ENCODE assay signal across 8 cellular contexts in the genomic region with DNA sequence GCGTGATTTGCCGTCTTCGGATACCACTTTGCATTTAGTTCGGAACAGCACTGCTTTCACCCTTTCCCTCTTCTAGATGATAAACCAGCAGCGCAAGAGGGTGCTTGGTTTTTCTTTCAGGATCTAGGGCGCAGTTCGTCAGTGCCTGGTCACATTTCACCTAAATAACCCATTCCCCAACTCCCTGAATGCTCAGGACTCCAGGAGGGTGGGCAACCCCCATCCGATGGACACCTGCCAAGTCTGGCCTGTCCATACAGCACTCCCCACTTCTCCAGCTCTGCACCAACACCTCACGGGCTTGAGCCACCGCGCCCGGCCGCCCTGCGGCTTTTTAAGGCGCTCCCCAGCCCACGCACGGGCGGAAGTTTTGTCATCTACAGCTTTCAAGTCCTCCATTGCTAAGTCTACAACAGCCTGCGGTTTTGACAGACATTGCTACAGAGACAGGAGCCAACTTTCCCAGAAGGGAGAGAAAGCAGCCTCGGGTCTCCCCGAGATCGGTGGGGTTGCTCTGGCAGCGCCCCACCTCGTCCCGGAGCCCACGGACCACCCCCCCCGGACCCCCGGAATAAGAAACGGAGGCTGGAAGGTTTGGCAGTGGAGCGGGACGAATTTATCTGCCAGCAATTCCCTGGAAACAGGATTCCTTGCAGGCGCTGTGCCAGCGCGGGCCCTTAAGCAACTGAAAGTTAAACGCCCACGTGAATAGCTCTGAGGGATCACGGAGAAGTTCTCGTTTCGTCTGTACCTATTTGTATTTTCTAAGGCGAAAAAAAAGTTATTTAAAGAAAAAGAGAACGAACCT. TPM values are rescaled to one million over a fixed set of nuclear protein-coding genes. Genes with fewer than 3 reads are reported as not detected.
DNase-seq lines count a peak whose midpoint lies in the region; ATAC-seq and TF ChIP-seq lines count a peak whose summit lies in the region.

No MANE protein-coding gene starts in this region.

- no peak for ATAC-seq in HG03108 (IDR thresholded peaks at IDR 0.05; ENCODE audit: unreplicated experiment)

- peak overlapping the region; percentile 35 for H2AFZ ChIP-seq in neuronal stem cell (ENCODE audit: low read length)

- intact Hi-C loops in esophagus muscularis mucosa (cut with DNase I) = no loop called here

- H3K4ac ChIP-seq in neuronal stem cell (ENCODE audit: low read length) = no peak overlapping the region

- H4K91ac ChIP-seq in neuronal stem cell (ENCODE audit: low read depth, low read length, poor library complexity) = no peak overlapping the region

- peaks cover 0 to 78% (median 45%) of the 10 kb centered on the region in 4 donors for H3K27me3 ChIP-seq in esophagus muscularis mucosa
- H3K27me3 ChIP-seq in neuronal stem cell (ENCODE audit: control insufficient read depth in 3 of 3, insufficient read depth in 3 of 3, low read depth in 1 of 3, low read length in 3 of 3) = peaks cover 35 to 76% (median 69%) of the 10 kb centered on the region in 3 experiments

- no peak overlapping the region for H4K8ac ChIP-seq in neuronal stem cell (ENCODE audit: low read depth, low read length)

- no peak for TF ChIP-seq POLR2A in esophagus muscularis mucosa (IDR thresholded peaks at IDR 0.05; ENCODE audit: low read depth)

- no peak overlapping the region for H3K4me2 ChIP-seq in neuronal stem cell (ENCODE audit: insufficient read depth, low read length, poor library complexity, severe bottlenecking)

- peak overlapping the region; percentile 42 for H3K4me3 ChIP-seq in GM12875 (ENCODE audit: low read depth, low read length)
- peak overlapping the region; percentile 50 to 64 (median 54) for H3K4me3 ChIP-seq in esophagus muscularis mucosa
- H3K4me3 ChIP-seq in neuronal stem cell (ENCODE audit: low read length in 2 of 2) = no peak overlapping the region

- H2AK5ac ChIP-seq in neuronal stem cell (ENCODE audit: low read depth, low read length) = no peak overlapping the region

- no peak overlapping the region for H2BK120ac ChIP-seq in neuronal stem cell (ENCODE audit: low read depth, low read length)

- H2BK12ac ChIP-seq in neuronal stem cell (ENCODE audit: low read length) = no peak overlapping the region

- no peak overlapping the region for H2BK5ac ChIP-seq in neuronal stem cell (ENCODE audit: low read length)

- DNase-seq in M059J (ENCODE audit: low read depth) = peak; percentile 74
- peak; percentile 59 for DNase-seq in activated CD8-positive, alpha-beta memory T cell treated with anti-CD3 and anti-CD28 coated beads, Interleukin-2, amount 50 U/mL, for 24 hours (ENCODE audit: extremely low read depth)
- no peak for DNase-seq in esophagus muscularis mucosa (ENCODE audit: extremely low spot score)
- DNase-seq in neuronal stem cell (ENCODE audit: low spot score) = no peak
- peak; percentile 36 for DNase-seq in stromal cell of bone marrow (ENCODE audit: low read depth)
- no peak for DNase-seq in SHP77 treated with DMSO at 0.1 percent for 48 hours (lab: John Stamatoyannopoulos, UW)

- H3K27ac ChIP-seq in esophagus muscularis mucosa (replicated peaks in 1 of 4) = peak overlapping the region in 1 of 4 donors; percentile 11
- H3K27ac ChIP-seq in neuronal stem cell (replicated peaks; ENCODE audit: low read length) = no peak overlapping the region

- no peak overlapping the region for H2BK15ac ChIP-seq in neuronal stem cell (ENCODE audit: low read length)

- H3K9ac ChIP-seq in neuronal stem cell (ENCODE audit: low read depth, low read length, poor library complexity) = no peak overlapping the region

- no peak overlapping the region for H3K14ac ChIP-seq in neuronal stem cell (ENCODE audit: low read length)

- H3K9me3 ChIP-seq in esophagus muscularis mucosa (no peaks in the 10 kb centered on the region), neuronal stem cell (replicated peaks in 1 of 2; ENCODE audit: control insufficient read depth in 2 of 2, insufficient read depth in 1 of 2, low read depth in 1 of 2, low read length in 2 of 2) (peaks cover 9 to 13% of the 10 kb centered on the region in 2 donors)

- TF ChIP-seq CTCF in GM12875 (IDR thresholded peaks at IDR 0.05; ENCODE audit: borderline replicate concordance, insufficient read depth, low read depth, low read length) (no peak), esophagus muscularis mucosa (IDR thresholded peaks at IDR 0.05) (no peak)

- no peak overlapping the region for H3K23ac ChIP-seq in neuronal stem cell (ENCODE audit: low read depth, low read length, poor library complexity)

- WGBS in esophagus muscularis mucosa = 16% methylated on average over 30 of the region's 41 CpGs
- no CpG with 5 or more reads among the region's 41 CpGs for WGBS in neuronal stem cell (ENCODE audit: extremely low coverage in 2 of 2, insufficient read length in 2 of 2, insufficient replicate concordance in 1 of 2), 2 donors

- no peak overlapping the region for H3K18ac ChIP-seq in neuronal stem cell (ENCODE audit: low read length)

- no peaks in the 10 kb centered on the region for H3K79me1 ChIP-seq in neuronal stem cell (ENCODE audit: low read depth, low read length)

- H3K4me1 ChIP-seq in esophagus muscularis mucosa (peaks cover 3 to 33% (median 21%) of the 10 kb centered on the region in 4 donors), neuronal stem cell (ENCODE audit: control insufficient read depth in 2 of 2, insufficient read depth in 1 of 2, low read depth in 1 of 2, low read length in 2 of 2) (peaks cover 0 to 1% of the 10 kb centered on the region in 2 donors)

- TF ChIP-seq EP300 in esophagus muscularis mucosa (IDR thresholded peaks at IDR 0.05) = no peak

- H3K36me3 ChIP-seq in esophagus muscularis mucosa (no peaks in the 10 kb centered on the region), neuronal stem cell (replicated peaks in 1 of 2; ENCODE audit: control insufficient read depth in 2 of 2, insufficient read depth in 2 of 2, low read length in 2 of 2) (no peaks in the 10 kb centered on the region)

RNA-seq across cellular contexts. Expression of gene SLFN13, which starts 38.6 kb away (rescaled TPM):
- 12.4 and 23.2 TPM in 2 replicates for total RNA-seq in M059J (2014; rRNA removed; shearing (Covaris generic))
- 10 to 100 TPM in 1 of 4 donors, 1 to 10 TPM in 3; 5.1 to 15.0 (median 5.4) TPM for total RNA-seq in esophagus muscularis mucosa
- 1.5 TPM for polyA plus RNA-seq in neuronal stem cell (2013, experiment 1 of 2)
- polyA plus RNA-seq in neuronal stem cell (2013, experiment 2 of 2) = 1.7 TPM

RNA-seq across cellular contexts. Expression of gene SLFN12L, which starts 50.4 kb away (rescaled TPM):
- total RNA-seq in M059J (2014; rRNA removed; shearing (Covaris generic)) = 0.37 and 1.4 TPM in 2 replicates
- 1 to 10 TPM in 2 of 4 donors, under 1 TPM in 2; 0.32 to 1.7 (median 1.0) TPM for total RNA-seq in esophagus muscularis mucosa
- not detected for polyA plus RNA-seq in neuronal stem cell (2013, experiment 1 of 2)
- polyA plus RNA-seq in neuronal stem cell (2013, experiment 2 of 2) = not detected

RNA-seq across cellular contexts. Expression of gene SLFN12, which starts 54.8 kb away (rescaled TPM):
- 39.4 and 39.6 TPM in 2 replicates for total RNA-seq in M059J (2014; rRNA removed; shearing (Covaris generic))
- 10 to 100 TPM in 1 of 4 donors, 1 to 10 TPM in 3; 6.6 to 11.2 (median 7.7) TPM for total RNA-seq in esophagus muscularis mucosa
- polyA plus RNA-seq in neuronal stem cell (2013, experiment 1 of 2) = 10.5 TPM
- polyA plus RNA-seq in neuronal stem cell (2013, experiment 2 of 2) = 10.6 TPM

Comparison
In these comparisons a context has a peak if more than half of its experiments do, and no peak if none do; other contexts are left out.
1. H3K4me3 ChIP-seq: peak in GM12875 (single experiment) and esophagus muscularis mucosa (4 of 4); none in neuronal stem cell (0 of 2).
2. DNase-seq: peak in M059J (single experiment), activated CD8-positive, alpha-beta memory T cell treated with anti-CD3 and anti-CD28 coated beads, Interleukin-2, amount 50 U/mL, for 24 hours (single experiment) and stromal cell of bone marrow (single experiment); none in esophagus muscularis mucosa (single experiment), neuronal stem cell (single experiment) and SHP77 treated with DMSO at 0.1 percent for 48 hours (single experiment).